ENCODE assay signal across 32 cellular contexts in the genomic region with DNA sequence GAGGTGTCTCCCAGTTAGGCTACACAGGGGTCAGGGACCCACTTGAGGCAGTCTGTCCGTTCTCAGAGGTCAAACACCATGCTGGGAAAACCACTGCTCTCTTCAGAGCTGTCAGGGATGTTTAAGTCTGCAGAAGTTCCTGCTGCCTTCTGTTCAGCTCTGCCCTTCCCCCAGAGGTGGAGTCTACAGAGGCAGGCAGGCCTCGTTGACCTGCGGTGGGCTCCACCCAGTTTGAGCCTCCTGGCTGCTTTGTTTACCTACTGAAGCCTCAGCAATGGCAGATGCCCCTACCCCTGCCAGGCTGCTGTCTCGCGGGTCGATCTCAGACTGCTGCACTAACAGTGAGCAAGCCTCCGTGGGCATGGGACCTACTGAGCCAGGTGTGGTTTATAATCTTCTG.
"Had no signal": no experiment of that assay in that cellular context is flagged by ENCODE, and none has a peak within 500 bp of the region (broad histone marks: within the 10 kb centered on the region; RNA-seq: fewer than 3 reads in every experiment).

No MANE protein-coding gene starts in this region.

- ATAC-seq: activated CD8-positive, alpha-beta T cell treated with anti-CD3 and anti-CD28 coated beads for 36 hours; activated T-cell treated with anti-CD3 and anti-CD28 coated beads, Interleukin-2, amount 50 U/mL, for 72 hours; activated T-helper 17 cell treated with anti-CD3 and anti-CD28 coated beads, Interleukin-2, amount 50 U/mL, for 72 hours had no signal

- H3K27ac Mint-ChIP-seq: activated CD8-positive, alpha-beta T cell treated with anti-CD3 and anti-CD28 coated beads for 36 hours; activated naive CD8-positive, alpha-beta T cell treated with anti-CD3 and anti-CD28 coated beads for 36 hours; activated T-cell treated with anti-CD3 and anti-CD28 coated beads, Interleukin-2, amount 50 U/mL, for 72 hours; activated T-helper 17 cell treated with anti-CD3 and anti-CD28 coated beads, Interleukin-2, amount 50 U/mL, for 72 hours had no signal

- H3K4me1 Mint-ChIP-seq: activated naive CD8-positive, alpha-beta T cell treated with anti-CD3 and anti-CD28 coated beads for 36 hours; activated T-helper 17 cell treated with anti-CD3 and anti-CD28 coated beads, Interleukin-2, amount 50 U/mL, for 72 hours had no signal

- H3K27me3 Mint-ChIP-seq: activated CD8-positive, alpha-beta T cell treated with anti-CD3 and anti-CD28 coated beads for 36 hours; activated naive CD8-positive, alpha-beta T cell treated with anti-CD3 and anti-CD28 coated beads for 36 hours; activated T-helper 17 cell treated with anti-CD3 and anti-CD28 coated beads, Interleukin-2, amount 50 U/mL, for 72 hours had no signal

- H3K4me1 ChIP-seq: SJCRH30 had no signal

- H3K36me3 ChIP-seq: brain microvascular endothelial cell, MG63, SJCRH30, WERI-Rb-1 had no signal

- H3K4me3 ChIP-seq: MG63, SJCRH30, SK-N-MC had no signal

- H3K27me3 ChIP-seq: brain microvascular endothelial cell, MG63, SJCRH30 had no signal

- H3K27ac ChIP-seq: brain microvascular endothelial cell, SJCRH30, SK-N-MC, WERI-Rb-1 had no signal

- DNase-seq: activated CD4-positive, alpha-beta T cell treated with anti-CD3 and anti-CD28 coated beads for 1 hour; activated CD4-positive, alpha-beta T cell treated with anti-CD3 and anti-CD28 coated beads for 48 hours; activated CD4-positive, alpha-beta T cell treated with anti-CD3 and anti-CD28 coated beads, Interleukin-2, amount 50 U/mL, for 4 hours; activated CD4-positive, CD25-positive, alpha-beta regulatory T cell; activated CD8-positive, alpha-beta T cell treated with anti-CD3 and anti-CD28 coated beads for 36 hours; activated effector memory CD4-positive, alpha-beta T cell treated with anti-CD3 and anti-CD28 coated beads, Interleukin-2, amount 50 U/mL, for 16 hours; activated naive CD4-positive, alpha-beta T cell; activated naive CD4-positive, alpha-beta T cell treated with anti-CD3 and anti-CD28 coated beads, Interleukin-2, amount 50 U/mL, for 16 hours; activated naive CD8-positive, alpha-beta T cell treated with anti-CD3 and anti-CD28 coated beads for 36 hours; activated T-cell treated with anti-CD3 and anti-CD28 coated beads, Interleukin-2, amount 50 U/mL, for 1 hour; activated T-cell treated with anti-CD3 and anti-CD28 coated beads, Interleukin-2, amount 50 U/mL, for 72 hours; amniotic stem cell; aorta; brain microvascular endothelial cell; central memory CD4-positive, alpha-beta T cell; Kasumi-1; MG63; NCI-H1048; NCI-H1105 treated with DMSO at 0.1 percent for 48 hours; NCI-H1436; NCI-H1694; NCI-H1930; NCI-H345; NCI-H524 treated with DMSO at 0.1 percent for 48 hours; NCI-H748 treated with DMSO at 0.1 percent for 48 hours; OCI-M1; Right ventricle myocardium superior; SJCRH30; T1000; WERI-Rb-1 had no signal

- H3K4me3 Mint-ChIP-seq: activated CD8-positive, alpha-beta T cell treated with anti-CD3 and anti-CD28 coated beads for 36 hours; activated naive CD8-positive, alpha-beta T cell treated with anti-CD3 and anti-CD28 coated beads for 36 hours; activated T-cell treated with anti-CD3 and anti-CD28 coated beads, Interleukin-2, amount 50 U/mL, for 72 hours; activated T-helper 17 cell treated with anti-CD3 and anti-CD28 coated beads, Interleukin-2, amount 50 U/mL, for 72 hours had no signal

- H3K9me3 ChIP-seq: MG63, SJCRH30 had no signal
